Comparison of ENCODE assay signal across 14 cellular contexts in the genomic region with DNA sequence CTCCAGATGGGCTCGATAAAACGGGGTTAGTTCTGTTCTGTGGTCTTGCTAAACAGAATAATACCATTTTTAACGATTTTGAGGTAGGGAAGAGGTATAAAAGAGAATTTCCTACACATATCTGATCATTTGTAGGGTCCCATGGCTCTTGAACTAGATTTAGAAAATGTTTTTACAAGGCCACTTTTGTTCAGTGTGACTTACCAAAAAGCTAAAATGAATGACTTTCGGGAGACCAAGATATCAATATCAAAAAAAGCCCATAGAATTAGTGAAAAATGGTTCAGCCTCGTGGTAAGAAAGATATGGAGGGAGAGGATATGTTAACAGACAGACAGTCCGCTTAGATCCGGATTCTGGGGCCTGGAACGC. TPM values are rescaled to one million over a fixed set of nuclear protein-coding genes. Genes with fewer than 3 reads are reported as not detected.
A peak's percentile ranks its signal among the peaks of the same experiment; 100 is the strongest.
DNase-seq lines count a peak whose midpoint lies in the region; ATAC-seq, FAIRE-seq and TF ChIP-seq lines count a peak whose summit lies in the region.
"Had no signal": no experiment of that assay in that cellular context is flagged by ENCODE, and none has a peak within 500 bp of the region (broad histone marks: within the 10 kb centered on the region; RNA-seq: fewer than 3 reads in every experiment).

No MANE protein-coding gene starts in this region.

- intact Hi-C loops in PC-9 (cut with micrococcal nuclease; ENCODE audit: unreplicated experiment): no loop called here

- peaks cover 4% of the 10 kb centered on the region for H4K20me1 ChIP-seq in astrocyte (ENCODE audit: insufficient read depth, low read length)
- no peaks in the 10 kb centered on the region for H4K20me1 ChIP-seq in PC-9 (ENCODE audit: insufficient read depth)

- H3K79me2 ChIP-seq in astrocyte (ENCODE audit: insufficient read depth, low read length) (peaks cover 82% of the 10 kb centered on the region), PC-9 (ENCODE audit: low read depth) (peaks cover 40% of the 10 kb centered on the region)

- WGBS in gastroesophageal sphincter (ENCODE audit: low coverage in 1 of 2), 2 donors: 61 to 68% methylated on average over 7 to 8 of the region's 8 CpGs
- WGBS in urinary bladder: 40% methylated on average over 8 of the region's 8 CpGs

- peaks cover 2% of the 10 kb centered on the region for H3K4me1 Mint-ChIP-seq in astrocyte (ENCODE audit: low read depth, unreplicated experiment)
- peaks cover 60% of the 10 kb centered on the region for H3K4me1 Mint-ChIP-seq in neural crest cell

- H3K27me3 Mint-ChIP-seq in astrocyte (ENCODE audit: low read depth, unreplicated experiment) (peaks cover 62% of the 10 kb centered on the region), neural crest cell (ENCODE audit: low read depth) (peaks cover 6% of the 10 kb centered on the region)

- H3K27ac Mint-ChIP-seq in astrocyte (ENCODE audit: unreplicated experiment) (peak overlapping the region; percentile 0), neural crest cell (ENCODE audit: unreplicated experiment) (peak overlapping the region; percentile 97)

- TF ChIP-seq CTCF in astrocyte (IDR thresholded peaks at IDR 0.05; ENCODE audit: insufficient read depth, low read depth, low read length) (no peak), gastroesophageal sphincter (IDR thresholded peaks at IDR 0.05) (no peak), neural crest cell (conservative IDR thresholded peaks at IDR 0.05) (no peak), PC-9 (conservative IDR thresholded peaks at IDR 0.05) (no peak)

- no peaks in the 10 kb centered on the region for H3K27me3 ChIP-seq in astrocyte (ENCODE audit: insufficient read depth, low read length)
- H3K27me3 ChIP-seq in gastroesophageal sphincter: peaks cover 8% of the 10 kb centered on the region
- no peaks in the 10 kb centered on the region for H3K27me3 ChIP-seq in PC-9 (ENCODE audit: insufficient read depth, low read depth)
- H3K27me3 ChIP-seq: SJSA1 had no signal

- H3K4me2 ChIP-seq in astrocyte (ENCODE audit: low read length): peak overlapping the region; percentile 97
- no peak overlapping the region for H3K4me2 ChIP-seq in PC-9

- H3K4me3 ChIP-seq in astrocyte (ENCODE audit: insufficient read depth, low read depth, low read length) (no peak overlapping the region), gastroesophageal sphincter (peak overlapping the region in 1 of 2 donors; percentile 74), urinary bladder (ENCODE audit: low read depth, low read length) (no peak overlapping the region), PC-9 (no peak overlapping the region)
- H3K4me3 ChIP-seq: SJSA1 had no signal

- peak overlapping the region; percentile 52 for H3K4me3 Mint-ChIP-seq in astrocyte (ENCODE audit: unreplicated experiment)
- no peak overlapping the region for H3K4me3 Mint-ChIP-seq in neural crest cell
- H3K4me3 Mint-ChIP-seq: brain had no signal

- peak overlapping the region; percentile 90 for H3K9ac ChIP-seq in astrocyte (ENCODE audit: low read length)
- H3K9ac ChIP-seq: BLaER1 treated with 17β-estradiol and CSF1 and Interleukin-3, amounts not matched to agents 10 nM and 100 nM had no signal

- no TSS peak for BruUV-seq in PC-9 (replicated peaks; lab: Mats Ljungman, UMichigan)

- no peaks in the 10 kb centered on the region for H3K9me2 ChIP-seq in PC-9 (ENCODE audit: insufficient read depth)

- peaks cover 9% of the 10 kb centered on the region for H3F3A ChIP-seq in PC-9 (ENCODE audit: insufficient read depth, low read depth)

- no peak overlapping the region for H2AFZ ChIP-seq in astrocyte (ENCODE audit: low read depth, low read length)
- H2AFZ ChIP-seq in PC-9: no peak overlapping the region

- TF ChIP-seq POLR2A in gastroesophageal sphincter (IDR thresholded peaks at IDR 0.05): no peak

- FAIRE-seq in astrocyte (lab: Jason Lieb, UNC): no peak

- CTCF ChIA-PET in PC-9 (lab: Charles Lee): no interaction called here

- H3K9me3 Mint-ChIP-seq in astrocyte (ENCODE audit: unreplicated experiment): peaks cover 2% of the 10 kb centered on the region
- H3K9me3 Mint-ChIP-seq in neural crest cell: no peaks in the 10 kb centered on the region

- H3K4me1 ChIP-seq in astrocyte (ENCODE audit: insufficient read depth, low read length) (peaks cover 51% of the 10 kb centered on the region), gastroesophageal sphincter (peaks cover 0 to 69% (median 12%) of the 10 kb centered on the region in 3 donors), urinary bladder (ENCODE audit: insufficient read depth) (peaks cover 1% of the 10 kb centered on the region), PC-9 (replicated peaks; ENCODE audit: insufficient read depth) (0 out of 2 replicates have a peak, but pooled peaks cover 6% of the 10 kb centered on the region)
- H3K4me1 ChIP-seq: foreskin keratinocyte had no signal

- H3K36me3 ChIP-seq in astrocyte (ENCODE audit: insufficient read depth, low read length): no peaks in the 10 kb centered on the region
- H3K36me3 ChIP-seq in gastroesophageal sphincter: no peaks in the 10 kb centered on the region
- no peaks in the 10 kb centered on the region for H3K36me3 ChIP-seq in urinary bladder (ENCODE audit: insufficient read depth)
- H3K36me3 ChIP-seq in PC-9 (ENCODE audit: low read depth): no peaks in the 10 kb centered on the region
- H3K36me3 ChIP-seq: BLaER1 treated with 17β-estradiol and CSF1 and Interleukin-3, amounts not matched to agents 10 nM and 100 nM; SJSA1 had no signal

- POLR2A ChIA-PET in PC-9 (lab: Charles Lee; ENCODE audit: unreplicated experiment): no interaction called here

- peak overlapping the region; percentile 83 for H3K27ac ChIP-seq in astrocyte (ENCODE audit: low read depth, low read length)
- peak overlapping the region in 3 of 4 donors; percentile 81 to 91 (median 84) for H3K27ac ChIP-seq in gastroesophageal sphincter
- peak overlapping the region; percentile 93 for H3K27ac ChIP-seq in urinary bladder (ENCODE audit: low read depth)
- no peak overlapping the region for H3K27ac ChIP-seq in PC-9
- H3K27ac ChIP-seq: BLaER1 treated with 17β-estradiol and CSF1 and Interleukin-3, amounts not matched to agents 10 nM and 100 nM; foreskin keratinocyte; SJSA1 had no signal

- no peaks in the 10 kb centered on the region for H3K9me3 ChIP-seq in astrocyte (ENCODE audit: insufficient read depth, low read depth, low read length)
- no peaks in the 10 kb centered on the region for H3K9me3 ChIP-seq in gastroesophageal sphincter
- H3K9me3 ChIP-seq in PC-9 (ENCODE audit: insufficient read depth, low read depth): peaks cover 7% of the 10 kb centered on the region; the same call in 1 of the 2 replicates
- H3K9me3 ChIP-seq: SJSA1 had no signal

- ATAC-seq in gastroesophageal sphincter: no peak
- ATAC-seq: foreskin keratinocyte had no signal

- H3K36me3 Mint-ChIP-seq in astrocyte (ENCODE audit: low read depth, unreplicated experiment): peaks cover 2% of the 10 kb centered on the region
- no peaks in the 10 kb centered on the region for H3K36me3 Mint-ChIP-seq in neural crest cell (ENCODE audit: low read depth)

- DNase-seq in astrocyte (ENCODE audit: low read depth) (no peak), neural crest cell (ENCODE audit: low read depth, low spot score) (no peak), PC-9 (no peak), NCI-H748 (lab: John Stamatoyannopoulos, UW; ENCODE audit: unreplicated experiment) (no peak), cerebellar nuclear complex (lab: John Stamatoyannopoulos, UW) (no peak)
- DNase-seq: activated CD4-positive, alpha-beta T cell treated with anti-CD3 and anti-CD28 coated beads for 4 hours; foreskin keratinocyte; NCI-H187 treated with DMSO at 0.1 percent for 48 hours; T-helper 9 cell had no signal

- no peak for TF ChIP-seq EP300 in gastroesophageal sphincter (IDR thresholded peaks at IDR 0.05)

RNA-seq across cellular contexts. Expression of gene NR2F1-AS1, which starts 3.2 kb away (rescaled TPM):
- 6.9 and 7.3 TPM in 2 replicates for total RNA-seq in astrocyte
- 10 to 100 TPM in 2 of 4 donors, 1 to 10 TPM in 2; 6.0 to 48.1 (median 14.4) TPM for total RNA-seq in gastroesophageal sphincter
- 52.4 and 53.1 TPM in 2 replicates for total RNA-seq in neural crest cell
- total RNA-seq in urinary bladder: 61.4 TPM
- 25.9 TPM for polyA plus RNA-seq in urinary bladder
- total RNA-seq in PC-9 (2021): 5.9 and 6.0 TPM in 2 replicates
- total RNA-seq: foreskin keratinocyte had no signal
- polyA plus RNA-seq: foreskin keratinocyte had no signal

RNA-seq across cellular contexts. Expression of gene NR2F1, which starts 5.2 kb away (rescaled TPM):
- total RNA-seq in astrocyte (4.3 and 5.1 TPM in 2 replicates), gastroesophageal sphincter (100 to 1,000 TPM in 1 of 4 donors, 10 to 100 TPM in 3; 29.4 to 111 (median 37.8) TPM), neural crest cell (411 and 426 TPM in 2 replicates), urinary bladder (64.8 TPM), PC-9 (2021) (1.1 and 1.3 TPM in 2 replicates)
- polyA plus RNA-seq in urinary bladder: 149 TPM
- total RNA-seq: foreskin keratinocyte had no signal
- polyA plus RNA-seq: foreskin keratinocyte had no signal
